1 cellular context compared by ENCODE assay signal in genomic region chr13:42215578-42216421, GRCh38.
TF ChIP-seq lines count a peak whose summit lies in the region.

No MANE protein-coding gene starts in this region.

TF ChIP-seq in GM23338, 12 proteins besides CTCF, POLR2A, EP300 and RAD21 (continued from another document):
- TF ChIP-seq, protein P1, sequence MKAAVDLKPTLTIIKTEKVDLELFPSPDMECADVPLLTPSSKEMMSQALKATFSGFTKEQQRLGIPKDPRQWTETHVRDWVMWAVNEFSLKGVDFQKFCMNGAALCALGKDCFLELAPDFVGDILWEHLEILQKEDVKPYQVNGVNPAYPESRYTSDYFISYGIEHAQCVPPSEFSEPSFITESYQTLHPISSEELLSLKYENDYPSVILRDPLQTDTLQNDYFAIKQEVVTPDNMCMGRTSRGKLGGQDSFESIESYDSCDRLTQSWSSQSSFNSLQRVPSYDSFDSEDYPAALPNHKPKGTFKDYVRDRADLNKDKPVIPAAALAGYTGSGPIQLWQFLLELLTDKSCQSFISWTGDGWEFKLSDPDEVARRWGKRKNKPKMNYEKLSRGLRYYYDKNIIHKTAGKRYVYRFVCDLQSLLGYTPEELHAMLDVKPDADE (IDR thresholded peaks at IDR 0.05): no peak
- TF ChIP-seq, protein P2, sequence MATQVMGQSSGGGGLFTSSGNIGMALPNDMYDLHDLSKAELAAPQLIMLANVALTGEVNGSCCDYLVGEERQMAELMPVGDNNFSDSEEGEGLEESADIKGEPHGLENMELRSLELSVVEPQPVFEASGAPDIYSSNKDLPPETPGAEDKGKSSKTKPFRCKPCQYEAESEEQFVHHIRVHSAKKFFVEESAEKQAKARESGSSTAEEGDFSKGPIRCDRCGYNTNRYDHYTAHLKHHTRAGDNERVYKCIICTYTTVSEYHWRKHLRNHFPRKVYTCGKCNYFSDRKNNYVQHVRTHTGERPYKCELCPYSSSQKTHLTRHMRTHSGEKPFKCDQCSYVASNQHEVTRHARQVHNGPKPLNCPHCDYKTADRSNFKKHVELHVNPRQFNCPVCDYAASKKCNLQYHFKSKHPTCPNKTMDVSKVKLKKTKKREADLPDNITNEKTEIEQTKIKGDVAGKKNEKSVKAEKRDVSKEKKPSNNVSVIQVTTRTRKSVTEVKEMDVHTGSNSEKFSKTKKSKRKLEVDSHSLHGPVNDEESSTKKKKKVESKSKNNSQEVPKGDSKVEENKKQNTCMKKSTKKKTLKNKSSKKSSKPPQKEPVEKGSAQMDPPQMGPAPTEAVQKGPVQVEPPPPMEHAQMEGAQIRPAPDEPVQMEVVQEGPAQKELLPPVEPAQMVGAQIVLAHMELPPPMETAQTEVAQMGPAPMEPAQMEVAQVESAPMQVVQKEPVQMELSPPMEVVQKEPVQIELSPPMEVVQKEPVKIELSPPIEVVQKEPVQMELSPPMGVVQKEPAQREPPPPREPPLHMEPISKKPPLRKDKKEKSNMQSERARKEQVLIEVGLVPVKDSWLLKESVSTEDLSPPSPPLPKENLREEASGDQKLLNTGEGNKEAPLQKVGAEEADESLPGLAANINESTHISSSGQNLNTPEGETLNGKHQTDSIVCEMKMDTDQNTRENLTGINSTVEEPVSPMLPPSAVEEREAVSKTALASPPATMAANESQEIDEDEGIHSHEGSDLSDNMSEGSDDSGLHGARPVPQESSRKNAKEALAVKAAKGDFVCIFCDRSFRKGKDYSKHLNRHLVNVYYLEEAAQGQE (IDR thresholded peaks at IDR 0.05; ENCODE audit: unreplicated experiment): no peak
- TF ChIP-seq JUNB (IDR thresholded peaks at IDR 0.05; ENCODE audit: unreplicated experiment): no peak
- no peak for TF ChIP-seq EZH2phosphoT487 (IDR thresholded peaks at IDR 0.05; ENCODE audit: unreplicated experiment)
- no peak for TF ChIP-seq CREB1 (CRISPR knock-in tag; IDR thresholded peaks at IDR 0.05; ENCODE audit: low read depth)
- no peak for TF ChIP-seq POLR2AphosphoS5 (IDR thresholded peaks at IDR 0.05; ENCODE audit: low read depth)
- no peak for TF ChIP-seq STAT1 (IDR thresholded peaks at IDR 0.05; ENCODE audit: unreplicated experiment)
- TF ChIP-seq EZH2 (IDR thresholded peaks at IDR 0.05; ENCODE audit: low read depth, unreplicated experiment): no peak
- TF ChIP-seq ZNF114 (CRISPR knock-in tag; IDR thresholded peaks at IDR 0.05): no peak
- TF ChIP-seq NANOG (IDR thresholded peaks at IDR 0.05; ENCODE audit: borderline replicate concordance): no peak
- TF ChIP-seq, protein P3, sequence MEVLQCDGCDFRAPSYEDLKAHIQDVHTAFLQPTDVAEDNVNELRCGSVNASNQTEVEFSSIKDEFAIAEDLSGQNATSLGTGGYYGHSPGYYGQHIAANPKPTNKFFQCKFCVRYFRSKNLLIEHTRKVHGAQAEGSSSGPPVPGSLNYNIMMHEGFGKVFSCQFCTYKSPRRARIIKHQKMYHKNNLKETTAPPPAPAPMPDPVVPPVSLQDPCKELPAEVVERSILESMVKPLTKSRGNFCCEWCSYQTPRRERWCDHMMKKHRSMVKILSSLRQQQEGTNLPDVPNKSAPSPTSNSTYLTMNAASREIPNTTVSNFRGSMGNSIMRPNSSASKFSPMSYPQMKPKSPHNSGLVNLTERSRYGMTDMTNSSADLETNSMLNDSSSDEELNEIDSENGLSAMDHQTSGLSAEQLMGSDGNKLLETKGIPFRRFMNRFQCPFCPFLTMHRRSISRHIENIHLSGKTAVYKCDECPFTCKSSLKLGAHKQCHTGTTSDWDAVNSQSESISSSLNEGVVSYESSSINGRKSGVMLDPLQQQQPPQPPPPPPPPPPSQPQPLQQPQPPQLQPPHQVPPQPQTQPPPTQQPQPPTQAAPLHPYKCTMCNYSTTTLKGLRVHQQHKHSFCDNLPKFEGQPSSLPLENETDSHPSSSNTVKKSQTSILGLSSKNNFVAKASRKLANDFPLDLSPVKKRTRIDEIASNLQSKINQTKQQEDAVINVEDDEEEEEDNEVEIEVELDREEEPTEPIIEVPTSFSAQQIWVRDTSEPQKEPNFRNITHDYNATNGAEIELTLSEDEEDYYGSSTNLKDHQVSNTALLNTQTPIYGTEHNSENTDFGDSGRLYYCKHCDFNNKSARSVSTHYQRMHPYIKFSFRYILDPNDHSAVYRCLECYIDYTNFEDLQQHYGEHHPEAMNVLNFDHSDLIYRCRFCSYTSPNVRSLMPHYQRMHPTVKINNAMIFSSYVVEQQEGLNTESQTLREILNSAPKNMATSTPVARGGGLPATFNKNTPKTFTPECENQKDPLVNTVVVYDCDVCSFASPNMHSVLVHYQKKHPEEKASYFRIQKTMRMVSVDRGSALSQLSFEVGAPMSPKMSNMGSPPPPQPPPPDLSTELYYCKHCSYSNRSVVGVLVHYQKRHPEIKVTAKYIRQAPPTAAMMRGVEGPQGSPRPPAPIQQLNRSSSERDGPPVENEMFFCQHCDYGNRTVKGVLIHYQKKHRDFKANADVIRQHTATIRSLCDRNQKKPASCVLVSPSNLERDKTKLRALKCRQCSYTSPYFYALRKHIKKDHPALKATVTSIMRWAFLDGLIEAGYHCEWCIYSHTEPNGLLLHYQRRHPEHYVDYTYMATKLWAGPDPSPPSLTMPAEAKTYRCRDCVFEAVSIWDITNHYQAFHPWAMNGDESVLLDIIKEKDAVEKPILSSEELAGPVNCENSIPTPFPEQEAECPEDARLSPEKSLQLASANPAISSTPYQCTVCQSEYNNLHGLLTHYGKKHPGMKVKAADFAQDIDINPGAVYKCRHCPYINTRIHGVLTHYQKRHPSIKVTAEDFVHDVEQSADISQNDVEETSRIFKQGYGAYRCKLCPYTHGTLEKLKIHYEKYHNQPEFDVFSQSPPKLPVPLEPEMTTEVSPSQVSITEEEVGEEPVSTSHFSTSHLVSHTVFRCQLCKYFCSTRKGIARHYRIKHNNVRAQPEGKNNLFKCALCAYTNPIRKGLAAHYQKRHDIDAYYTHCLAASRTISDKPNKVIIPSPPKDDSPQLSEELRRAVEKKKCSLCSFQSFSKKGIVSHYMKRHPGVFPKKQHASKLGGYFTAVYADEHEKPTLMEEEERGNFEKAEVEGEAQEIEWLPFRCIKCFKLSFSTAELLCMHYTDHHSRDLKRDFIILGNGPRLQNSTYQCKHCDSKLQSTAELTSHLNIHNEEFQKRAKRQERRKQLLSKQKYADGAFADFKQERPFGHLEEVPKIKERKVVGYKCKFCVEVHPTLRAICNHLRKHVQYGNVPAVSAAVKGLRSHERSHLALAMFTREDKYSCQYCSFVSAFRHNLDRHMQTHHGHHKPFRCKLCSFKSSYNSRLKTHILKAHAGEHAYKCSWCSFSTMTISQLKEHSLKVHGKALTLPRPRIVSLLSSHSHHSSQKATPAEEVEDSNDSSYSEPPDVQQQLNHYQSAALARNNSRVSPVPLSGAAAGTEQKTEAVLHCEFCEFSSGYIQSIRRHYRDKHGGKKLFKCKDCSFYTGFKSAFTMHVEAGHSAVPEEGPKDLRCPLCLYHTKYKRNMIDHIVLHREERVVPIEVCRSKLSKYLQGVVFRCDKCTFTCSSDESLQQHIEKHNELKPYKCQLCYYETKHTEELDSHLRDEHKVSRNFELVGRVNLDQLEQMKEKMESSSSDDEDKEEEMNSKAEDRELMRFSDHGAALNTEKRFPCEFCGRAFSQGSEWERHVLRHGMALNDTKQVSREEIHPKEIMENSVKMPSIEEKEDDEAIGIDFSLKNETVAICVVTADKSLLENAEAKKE (CRISPR knock-in tag; IDR thresholded peaks at IDR 0.05): no peak
